15 cellular contexts compared by ENCODE assay signal in genomic region chr4:11614426-11614825, GRCh38.
A peak's percentile ranks its signal among the peaks of the same experiment; 100 is the strongest.
DNase-seq lines count a peak whose midpoint lies in the region; ATAC-seq and TF ChIP-seq lines count a peak whose summit lies in the region.
"Had no signal": no experiment of that assay in that cellular context is flagged by ENCODE, and none has a peak within 500 bp of the region (broad histone marks: within the 10 kb centered on the region; RNA-seq: fewer than 3 reads in every experiment).

No MANE protein-coding gene starts in this region.

- H3K4me3 ChIP-seq in kidney epithelial cell (ENCODE audit: low read depth, low read length) (no peak overlapping the region), upper lobe of right lung (no peak overlapping the region), right cardiac atrium (ENCODE audit: low read length) (no peak overlapping the region)
- H3K4me3 ChIP-seq: K562, SK-N-MC, uterus had no signal

- H3K9me3 ChIP-seq in upper lobe of right lung (no peaks in the 10 kb centered on the region), right cardiac atrium (ENCODE audit: control insufficient read depth, low read length) (no peaks in the 10 kb centered on the region)
- H3K9me3 ChIP-seq: neutrophil, uterus had no signal

- in situ Hi-C loops in T47D (cut with HindIII; ENCODE audit: low pct_unique_long_range_greater_than_20kb, low sequenced_read_pairs), result no loop called here

- peak; percentile 68 for DNase-seq in HT1080 (ENCODE audit: low read depth)
- DNase-seq in T47D (ENCODE audit: low read depth in 1 of 2, low spot score in 1 of 2), result peak; percentile 12 to 86
- DNase-seq in kidney epithelial cell (ENCODE audit: low read depth), result peak; percentile 77
- DNase-seq in upper lobe of right lung, result no peak
- DNase-seq in right cardiac atrium, result no peak
- DNase-seq in anterior cingulate cortex (lab: John Stamatoyannopoulos, UW), result no peak
- DNase-seq: activated CD4-positive, alpha-beta memory T cell treated with anti-CD3 and anti-CD28 coated beads, Interleukin-2, amount 10 ng/mL, durations not matched to agents 7 days and 5 days; NCI-H1436; NCI-H226; stimulated activated naive B cell treated with anti-CD40 and anti-IgM and Interleukin-4, amounts not matched to agents 10 μg/mL and 1 μg/mL and 100 μg/mL, for 72 hours; uterus had no signal

- H3K27ac ChIP-seq in upper lobe of right lung (no peak overlapping the region), right cardiac atrium (ENCODE audit: low read length) (no peak overlapping the region)
- H3K27ac ChIP-seq: neutrophil, SK-N-MC, uterus had no signal

- H3K36me3 ChIP-seq in kidney epithelial cell (ENCODE audit: control insufficient read depth, insufficient read depth, low read length) (no peaks in the 10 kb centered on the region), upper lobe of right lung (no peaks in the 10 kb centered on the region)
- H3K36me3 ChIP-seq: neutrophil, uterus had no signal

- H3K27me3 ChIP-seq in kidney epithelial cell (ENCODE audit: control insufficient read depth, insufficient read depth, low read length) (no peaks in the 10 kb centered on the region), upper lobe of right lung (no peaks in the 10 kb centered on the region), right cardiac atrium (ENCODE audit: control insufficient read depth, insufficient read depth) (no peaks in the 10 kb centered on the region)
- H3K27me3 ChIP-seq: neutrophil, uterus had no signal

- no peaks in the 10 kb centered on the region for H3K4me1 ChIP-seq in upper lobe of right lung
- H3K4me1 ChIP-seq in right cardiac atrium (ENCODE audit: control insufficient read depth, insufficient read depth, low read length), result no peaks in the 10 kb centered on the region
- H3K4me1 ChIP-seq: uterus had no signal

- TF ChIP-seq CTCF in kidney epithelial cell (IDR thresholded peaks at IDR 0.05; ENCODE audit: insufficient read depth, low read length, poor library complexity, severe bottlenecking), result no peak
- no peak for TF ChIP-seq CTCF in upper lobe of right lung (IDR thresholded peaks at IDR 0.05)

- ATAC-seq in upper lobe of right lung (peak; percentile 60), right cardiac atrium (no peak), HG02970 (IDR thresholded peaks at IDR 0.05; ENCODE audit: low FRiP score, unreplicated experiment) (no peak)
- ATAC-seq: K562; stimulated activated naive B cell treated with anti-CD40 and anti-IgM and Interleukin-4, amounts not matched to agents 10 μg/mL and 1 μg/mL and 100 μg/mL, for 72 hours had no signal

- 97% methylated on average over 5 of the region's 5 CpGs for WGBS in right cardiac atrium

- intact Hi-C loops in upper lobe of right lung (cut with DNase I), result no loop called here
- intact Hi-C loops in right cardiac atrium (cut with DNase I), result no loop called here

Comparison
In these comparisons a context has a peak if more than half of its experiments do, and no peak if none do; other contexts are left out.
1. DNase-seq: peak in HT1080 (single experiment), T47D (2 of 2) and kidney epithelial cell (single experiment); none in upper lobe of right lung (single experiment), right cardiac atrium (0 of 3) and anterior cingulate cortex (0 of 58).